20 cellular contexts compared by ENCODE assay signal in genomic region chr11:13045734-13046133, GRCh38. TPM values are rescaled to one million over a fixed set of nuclear protein-coding genes. Genes with fewer than 3 reads are reported as not detected.
"Had no signal": no experiment of that assay in that cellular context is flagged by ENCODE, and none has a peak within 500 bp of the region (broad histone marks: within the 10 kb centered on the region; RNA-seq: fewer than 3 reads in every experiment).

No MANE protein-coding gene starts in this region.

- DNase-seq: Karpas-422, KG1, MM.1S, NCI-H1105, NCI-H1436 treated with DMSO at 0.1 percent for 48 hours, NCI-H1694, NCI-H187 treated with DMSO at 0.1 percent for 48 hours, NCI-H2029 treated with DMSO at 0.1 percent for 48 hours, NCI-H2171 treated with DMSO at 0.1 percent for 48 hours, NCI-H345, NCI-H446 treated with DMSO at 0.1 percent for 48 hours, NCI-H510A treated with DMSO at 0.1 percent for 48 hours, NCI-H526, NCI-H82, Right ventricle myocardium superior, RPMI8226, SIG-M5 had no signal

- H3K36me3 ChIP-seq: SJSA1 had no signal

- H3K4me3 ChIP-seq: SJSA1, SK-N-MC had no signal

- H3K27ac ChIP-seq: SJSA1, SK-N-MC had no signal

- FAIRE-seq: RCC 7860 had no signal

- H3K4me1 ChIP-seq: SJSA1 had no signal

RNA-seq across cellular contexts. Expression of gene RASSF10, which starts 36.6 kb away (rescaled TPM):
- total RNA-seq: SJSA1 had no signal
